Comparison of ENCODE assay signal across 13 cellular contexts in genomic region chr1:223177681-223178080, GRCh38. TPM values are rescaled to one million over a fixed set of nuclear protein-coding genes. Genes with fewer than 3 reads are reported as not detected.
A peak's percentile ranks its signal among the peaks of the same experiment; 100 is the strongest.
DNase-seq lines count a peak whose midpoint lies in the region; ATAC-seq and TF ChIP-seq lines count a peak whose summit lies in the region.
"Had no signal": no experiment of that assay in that cellular context is flagged by ENCODE, and none has a peak within 500 bp of the region (broad histone marks: within the 10 kb centered on the region; RNA-seq: fewer than 3 reads in every experiment).

No MANE protein-coding gene starts in this region.

- peak in 2 of 4 donors; percentile 20 to 83 for TF ChIP-seq EP300 in upper lobe of left lung (IDR thresholded peaks at IDR 0.05)

- peak in 1 of 4 donors; percentile 41 for TF ChIP-seq POLR2A in upper lobe of left lung (IDR thresholded peaks at IDR 0.05)

- no peaks in the 10 kb centered on the region for H3K36me3 ChIP-seq in lung (ENCODE audit: control insufficient read depth in 2 of 2, insufficient read depth in 2 of 2, low read length in 2 of 2)
- H3K36me3 ChIP-seq in upper lobe of left lung: no peaks in the 10 kb centered on the region

- H3K9me3 ChIP-seq in lung (ENCODE audit: control insufficient read depth in 2 of 2, insufficient read depth in 1 of 2, low read length in 1 of 2) (no peaks in the 10 kb centered on the region), upper lobe of left lung (no peaks in the 10 kb centered on the region)

- TF ChIP-seq CTCF in lung (IDR thresholded peaks at IDR 0.05; ENCODE audit: control extremely low read depth, extremely low read depth): no peak
- no peak for TF ChIP-seq CTCF in upper lobe of left lung (IDR thresholded peaks at IDR 0.05)

- WGBS in lung, 2 donors: 14 to 28% methylated on average over 5 of the region's 5 CpGs
- 27 to 28% methylated on average over 5 of the region's 5 CpGs for WGBS in upper lobe of left lung, 2 donors

- H3K4me1 ChIP-seq in lung (ENCODE audit: control insufficient read depth in 2 of 2, insufficient read depth in 2 of 2, low read length in 2 of 2) (peaks cover 3% of the 10 kb centered on the region in 2 donors), upper lobe of left lung (peaks cover 26 to 36% (median 34%) of the 10 kb centered on the region in 4 donors)

- ATAC-seq in lung (ENCODE audit: insufficient read depth, low FRiP score) (peak; percentile 78), upper lobe of left lung (ENCODE audit: low FRiP score in 2 of 2) (peak; percentile 71), HG03342 (IDR thresholded peaks at IDR 0.05; ENCODE audit: unreplicated experiment) (no peak)
- ATAC-seq: activated T-cell treated with anti-CD3 and anti-CD28 coated beads, Interleukin-2, amount 50 U/mL, for 72 hours had no signal

- H3K4me3 ChIP-seq in lung: no peak overlapping the region
- H3K4me3 ChIP-seq in upper lobe of left lung: no peak overlapping the region

- H3K27me3 ChIP-seq in lung (ENCODE audit: control insufficient read depth, insufficient read depth) (no peaks in the 10 kb centered on the region), upper lobe of left lung (no peaks in the 10 kb centered on the region)

- DNase-seq in NOMO-1 treated with DMSO at 0.1 percent for 48 hours (lab: John Stamatoyannopoulos, UW; ENCODE audit: unreplicated experiment) (peak; percentile 40), lung (ENCODE audit: low spot score) (peak; percentile 59), upper lobe of left lung (peak in 1 of 2 donors; percentile 88), NCI-H2081 (lab: John Stamatoyannopoulos, UW) (no peak)
- DNase-seq in activated CD4-positive, alpha-beta T cell treated with anti-CD3 and anti-CD28 coated beads, Interleukin-2, amount 50 U/mL, for 1 hour: no peak
- DNase-seq: activated CD4-positive, alpha-beta T cell treated with anti-CD3 and anti-CD28 coated beads for 1 hour; activated T-cell treated with anti-CD3 and anti-CD28 coated beads, Interleukin-2, amount 50 U/mL, for 72 hours; effector memory CD4-positive, alpha-beta T cell; NCI-H1105; NCI-H510A treated with DMSO at 0.1 percent for 48 hours; posterior cingulate gyrus had no signal

- H3K27ac ChIP-seq in cingulate gyrus (ENCODE audit: low read depth, low read length) (peak overlapping the region; percentile 10), lung (ENCODE audit: low read depth in 1 of 2, low read length in 1 of 2) (peak overlapping the region in 1 of 2 donors; percentile 46), upper lobe of left lung (peak overlapping the region in 3 of 4 donors; percentile 59 to 78 (median 69))

RNA-seq across cellular contexts. Expression of gene TLR5, which starts 34.6 kb away (rescaled TPM):
- total RNA-seq in lung (10 to 100 TPM; 14.2 to 21.2 TPM), upper lobe of left lung (10 to 100 TPM in 5 of 6 donors, 1 to 10 TPM in 1; 4.1 to 30.4 (median 14.8) TPM)
- polyA plus RNA-seq in lung: 10 to 100 TPM in 1 of 2 donors, 1 to 10 TPM in 1; 3.0 to 23.6 TPM

Comparison
In these comparisons a context has a peak if more than half of its experiments do, and no peak if none do; other contexts are left out.
1. DNase-seq: peak in NOMO-1 treated with DMSO at 0.1 percent for 48 hours (single experiment) and lung (single experiment); none in activated CD4-positive, alpha-beta T cell treated with anti-CD3 and anti-CD28 coated beads, Interleukin-2, amount 50 U/mL, for 1 hour (single experiment) and NCI-H2081 (0 of 2).